ENCODE assay signal across 9 cellular contexts in genomic region chr19:11766597-11767591, GRCh38. TPM values are rescaled to one million over a fixed set of nuclear protein-coding genes. Genes with fewer than 3 reads are reported as not detected.
DNase-seq lines count a peak whose midpoint lies in the region; ATAC-seq, FAIRE-seq and TF ChIP-seq lines count a peak whose summit lies in the region.
"Had no signal": no experiment of that assay in that cellular context is flagged by ENCODE, and none has a peak within 500 bp of the region (broad histone marks: within the 10 kb centered on the region; RNA-seq: fewer than 3 reads in every experiment).

Gene ZNF441 (plus strand): TSS chr19:11767000. CDS start chr19:11767194, 194 bp downstream.

- H2BK120ac ChIP-seq in H1 (replicated peaks; ENCODE audit: low read depth, low read length), result no peak within 1 kb of the TSS
- H2BK120ac ChIP-seq in mesendoderm (ENCODE audit: low read depth, low read length), result no peak within 1 kb of the TSS

- TF ChIP-seq EP300 in H1 (IDR thresholded peaks at IDR 0.05; ENCODE audit: borderline replicate concordance in 1 of 2, low read depth in 2 of 2, low read length in 2 of 2), result no peak

- peak within 1 kb of the TSS; percentile 54 for H3K27ac ChIP-seq in CD4-positive, alpha-beta memory T cell (ENCODE audit: low read depth, low read length)
- H3K27ac ChIP-seq in H1 (ENCODE audit: low read depth, low read length) (no peak within 1 kb of the TSS), mesendoderm (ENCODE audit: low read depth, low read length) (no peak within 1 kb of the TSS)

- H3K23me2 ChIP-seq in H1 (ENCODE audit: low read depth, low read length), result no peaks in the 10 kb centered on the region

- H4K20me1 ChIP-seq in H1 (replicated peaks in 1 of 2; ENCODE audit: control insufficient read depth in 1 of 2, insufficient read depth in 2 of 2, low read length in 2 of 2), result no peaks in the 10 kb centered on the region

- H3K4me1 Mint-ChIP-seq in CD4-positive, alpha-beta memory T cell, result peaks cover 17 to 33% (median 23%) of the 10 kb centered on the region in 4 donors
- peaks cover 15% of the 10 kb centered on the region for H3K4me1 Mint-ChIP-seq in activated CD8-positive, alpha-beta memory T cell treated with anti-CD3 and anti-CD28 coated beads, Interleukin-2, amount 10 ng/mL, durations not matched to agents 7 days and 5 days

- no peaks in the 10 kb centered on the region for H3K79me2 ChIP-seq in H1 (ENCODE audit: control insufficient read depth in 1 of 2, insufficient read depth in 2 of 2, low read length in 2 of 2)
- no peaks in the 10 kb centered on the region for H3K79me2 ChIP-seq in mesendoderm (ENCODE audit: control insufficient read depth, insufficient read depth, low read length)

- H3K27me3 ChIP-seq in CD4-positive, alpha-beta memory T cell (ENCODE audit: insufficient read depth, low read length), result no peaks in the 10 kb centered on the region
- H3K27me3 ChIP-seq in H1 (replicated peaks in 1 of 4; ENCODE audit: control insufficient read depth in 3 of 4, extremely low read depth in 1 of 4, insufficient read depth in 3 of 4, low read length in 3 of 4) (peaks cover 3 to 20% (median 15%) of the 10 kb centered on the region in 4 experiments), mesendoderm (ENCODE audit: insufficient read depth, low read length, poor library complexity) (peaks cover 2% of the 10 kb centered on the region)

- peaks cover 21% of the 10 kb centered on the region for H3K4me1 ChIP-seq in CD4-positive, alpha-beta memory T cell (ENCODE audit: insufficient read depth, low read length)
- H3K4me1 ChIP-seq in H1 (replicated peaks in 1 of 4; ENCODE audit: control insufficient read depth in 3 of 4, insufficient read depth in 4 of 4, low read length in 3 of 4) (no peaks in the 10 kb centered on the region), mesendoderm (ENCODE audit: control insufficient read depth, low read depth, low read length) (no peaks in the 10 kb centered on the region)

- POLR2A ChIA-PET in CD4-positive, alpha-beta memory T cell (lab: Charles Lee; ENCODE audit: partially characterized antibody), result interaction anchor here (0.6 to 1.6 kb wide), 10 partner anchors 28 to 1148 kb away, joined by 3 to 8 read pairs (median 3); partner anchors contain the start of genes ZNF440, ZNF491 and ZNF823
- POLR2A ChIA-PET in H1 (lab: Charles Lee; ENCODE audit: partially characterized antibody), result interaction anchor here (0.6 kb wide), 1 partner anchor 61 kb away, joined by 3 read pairs; no protein-coding TSS in a partner anchor

- H3K27me3 Mint-ChIP-seq in CD4-positive, alpha-beta memory T cell, result peaks cover 0 to 4% of the 10 kb centered on the region in 2 donors
- H3K27me3 Mint-ChIP-seq in activated CD8-positive, alpha-beta memory T cell treated with anti-CD3 and anti-CD28 coated beads, Interleukin-2, amount 10 ng/mL, durations not matched to agents 7 days and 5 days, result peaks cover 7% of the 10 kb centered on the region

- no peak within 1 kb of the TSS for H3K18ac ChIP-seq in H1 (ENCODE audit: extremely low read depth, low read length)
- H3K18ac ChIP-seq in mesendoderm (ENCODE audit: low read length), result no peak within 1 kb of the TSS

- H3K27ac Mint-ChIP-seq in CD4-positive, alpha-beta memory T cell, result peak within 1 kb of the TSS; percentile 92 to 97 (median 94)
- peak within 1 kb of the TSS; percentile 97 for H3K27ac Mint-ChIP-seq in activated CD8-positive, alpha-beta memory T cell treated with anti-CD3 and anti-CD28 coated beads, Interleukin-2, amount 10 ng/mL, durations not matched to agents 7 days and 5 days

- peak; percentile 27 to 62; a peak in 2 of 3 replicates for TF ChIP-seq POLR2A in H1 (IDR thresholded peaks at IDR 0.05; ENCODE audit: control extremely low read depth in 1 of 2, low read depth in 2 of 2, low read length in 2 of 2)

- H3K4me3 Mint-ChIP-seq in CD4-positive, alpha-beta memory T cell, result peak within 1 kb of the TSS; percentile 95 to 99 (median 98)
- peak within 1 kb of the TSS; percentile 94 for H3K4me3 Mint-ChIP-seq in activated CD8-positive, alpha-beta memory T cell treated with anti-CD3 and anti-CD28 coated beads, Interleukin-2, amount 10 ng/mL, durations not matched to agents 7 days and 5 days

- H2BK5ac ChIP-seq in H1 (ENCODE audit: low read depth, low read length) (no peak within 1 kb of the TSS), mesendoderm (ENCODE audit: low read length) (no peak within 1 kb of the TSS)

- 16% methylated on average over 45 of the region's 61 CpGs; no CpG with 5 or more reads in 1 of the 2 experiments for WGBS in H1 (ENCODE audit: extremely low coverage in 1 of 2, insufficient coverage in 1 of 2, insufficient read length in 1 of 2, insufficient replicate concordance in 2 of 2, low coverage in 1 of 2, low lambda C conversion rate in 2 of 2, missing lambda C conversion rate in 1 of 2), 2 experiments
- WGBS in mesendoderm (ENCODE audit: extremely low coverage, insufficient coverage, low lambda C conversion rate), result no CpG with 5 or more reads among the region's 61 CpGs

- H3K9ac ChIP-seq in H1 (replicated peaks in 1 of 4; ENCODE audit: extremely low read depth in 1 of 4, low read depth in 3 of 4, low read length in 3 of 4) (peak within 1 kb of the TSS in 3 of 4 experiments; percentile 42 to 59 (median 53); a peak in 6 of 7 replicates), mesendoderm (ENCODE audit: low read length) (peak within 1 kb of the TSS; percentile 57)

- H4K91ac ChIP-seq in H1 (replicated peaks; ENCODE audit: insufficient read length, low read length), result no peak within 1 kb of the TSS

- H3K9me3 Mint-ChIP-seq in CD4-positive, alpha-beta memory T cell, result peaks cover 2 to 35% (median 23%) of the 10 kb centered on the region in 8 donors
- H3K9me3 Mint-ChIP-seq in activated CD8-positive, alpha-beta memory T cell treated with anti-CD3 and anti-CD28 coated beads, Interleukin-2, amount 10 ng/mL, durations not matched to agents 7 days and 5 days (ENCODE audit: low read depth), result peaks cover 26% of the 10 kb centered on the region

- H3K14ac ChIP-seq in H1 (ENCODE audit: insufficient read length), result no peak within 1 kb of the TSS

- CTCF ChIA-PET in CD4-positive, alpha-beta memory T cell (lab: Charles Lee; ENCODE audit: partially characterized antibody), result interaction anchor here (1.1 to 1.3 kb wide), 3 partner anchors 30 to 158 kb away, joined by 3 to 5 read pairs (median 4); partner anchors contain the start of genes ZNF491 and ZNF700
- CTCF ChIA-PET in activated CD8-positive, alpha-beta memory T cell treated with anti-CD3 and anti-CD28 coated beads, Interleukin-2, amount 10 ng/mL, durations not matched to agents 7 days and 5 days (lab: Charles Lee), result interaction anchor here (0.6 to 1.4 kb wide), 4 partner anchors 10 to 298 kb away, joined by 3 read pairs; no protein-coding TSS in a partner anchor
- CTCF ChIA-PET in H1 (lab: Charles Lee; ENCODE audit: partially characterized antibody), result interaction anchor here (0.5 to 1.0 kb wide), 3 partner anchors 13 to 62 kb away, joined by 3 to 4 read pairs (median 3); no protein-coding TSS in a partner anchor

- H2BK15ac ChIP-seq in H1 (ENCODE audit: low read length), result no peak within 1 kb of the TSS
- no peak within 1 kb of the TSS for H2BK15ac ChIP-seq in mesendoderm (replicated peaks; ENCODE audit: low read depth)

- no peaks in the 10 kb centered on the region for H3K9me3 ChIP-seq in CD4-positive, alpha-beta memory T cell (ENCODE audit: control insufficient read depth in 1 of 2, low read length in 2 of 2)
- H3K9me3 ChIP-seq in H1 (ENCODE audit: insufficient read depth in 2 of 2, low read depth in 1 of 2, low read length in 1 of 2), result peaks cover 0 to 7% of the 10 kb centered on the region in 2 experiments; a peak in 1 of 4 replicates

- TF ChIP-seq CTCF in H1 (IDR thresholded peaks at IDR 0.05; ENCODE audit: control extremely low read depth in 1 of 3, insufficient read depth in 1 of 3, low read depth in 1 of 3, low read length in 3 of 3), result no peak; a peak in 1 of 4 replicates

- H4K8ac ChIP-seq in H1 (ENCODE audit: extremely low read depth, insufficient read depth, low read length) (peak within 1 kb of the TSS; percentile 93), mesendoderm (ENCODE audit: low read depth, low read length) (no peak within 1 kb of the TSS)

- no peak within 1 kb of the TSS for H3K23ac ChIP-seq in H1 (ENCODE audit: insufficient read length)
- no peak within 1 kb of the TSS for H3K23ac ChIP-seq in mesendoderm (ENCODE audit: low read length)

- H3K56ac ChIP-seq in H1 (replicated peaks; ENCODE audit: insufficient read length, low read depth, low read length) (no peak within 1 kb of the TSS), mesendoderm (ENCODE audit: low read length) (peak within 1 kb of the TSS; percentile 79)

- H2BK20ac ChIP-seq in H1 (ENCODE audit: low read length), result no peak within 1 kb of the TSS

- no peak for FAIRE-seq in H1 (lab: Jason Lieb, UNC)
- FAIRE-seq: islet of Langerhans had no signal

- no peaks in the 10 kb centered on the region for H3K36me3 ChIP-seq in CD4-positive, alpha-beta memory T cell (ENCODE audit: insufficient read depth, low read length)
- no peaks in the 10 kb centered on the region for H3K36me3 ChIP-seq in H1 (ENCODE audit: control insufficient read depth in 2 of 4, insufficient read depth in 4 of 4, low read length in 3 of 4)
- no peaks in the 10 kb centered on the region for H3K36me3 ChIP-seq in mesendoderm (ENCODE audit: control insufficient read depth, insufficient read depth, low read length)

- no peak within 1 kb of the TSS for H2BK12ac ChIP-seq in H1 (ENCODE audit: low read depth, low read length)

- TF ChIP-seq RAD21 in H1 (IDR thresholded peaks at IDR 0.05 in 1 of 2, conservative IDR thresholded peaks at IDR 0.05 in 1 of 2; ENCODE audit: low read depth in 2 of 2, low read length in 2 of 2), result no peak

- ATAC-seq in GM19463 (IDR thresholded peaks at IDR 0.05; ENCODE audit: unreplicated experiment), result peak; percentile 98
- peak; percentile 98 for ATAC-seq in activated CD8-positive, alpha-beta memory T cell treated with anti-CD3 and anti-CD28 coated beads, Interleukin-2, amount 10 ng/mL, durations not matched to agents 7 days and 5 days

- peak; percentile 84 to 89 (median 85) for DNase-seq in CD4-positive, alpha-beta memory T cell
- DNase-seq in HPDE6-E6E7 (ENCODE audit: extremely low spot score), result peak; percentile 85
- DNase-seq in NOMO-1 (lab: John Stamatoyannopoulos, UW; ENCODE audit: unreplicated experiment in 2 of 2), result peak; percentile 88 to 91
- peak; percentile 97 for DNase-seq in activated CD8-positive, alpha-beta memory T cell treated with anti-CD3 and anti-CD28 coated beads, Interleukin-2, amount 10 ng/mL, durations not matched to agents 7 days and 5 days
- DNase-seq in H1 (ENCODE audit: low read depth in 1 of 2, low spot score in 2 of 2), result peak; percentile 46 to 96
- peak; percentile 96 for DNase-seq in mesendoderm
- DNase-seq in stimulated activated CD8-positive, alpha-beta memory T cell treated with anti-CD3 and anti-CD28 coated beads, Interleukin-12 subunit alpha, Interleukin-12 subunit beta, amount 100 ng/mL, for 24 hours (ENCODE audit: extremely low read depth), result peak; percentile 92

- H2AK5ac ChIP-seq in H1 (ENCODE audit: low read depth, low read length) (no peak within 1 kb of the TSS), mesendoderm (ENCODE audit: low read length) (no peak within 1 kb of the TSS)

- peak within 1 kb of the TSS; percentile 57 to 88 for H3K4me2 ChIP-seq in H1 (ENCODE audit: insufficient read depth in 1 of 2, low read depth in 2 of 2, low read length in 2 of 2)
- H3K4me2 ChIP-seq in mesendoderm (ENCODE audit: low read length), result peak within 1 kb of the TSS; percentile 61

- H3K4ac ChIP-seq in H1 (replicated peaks; ENCODE audit: insufficient read length, low read depth, low read length), result no peak within 1 kb of the TSS
- no peak within 1 kb of the TSS for H3K4ac ChIP-seq in mesendoderm (ENCODE audit: low read depth, low read length)

- H3K36me3 Mint-ChIP-seq in CD4-positive, alpha-beta memory T cell, result peaks cover 15 to 27% of the 10 kb centered on the region in 2 donors
- peaks cover 38% of the 10 kb centered on the region for H3K36me3 Mint-ChIP-seq in activated CD8-positive, alpha-beta memory T cell treated with anti-CD3 and anti-CD28 coated beads, Interleukin-2, amount 10 ng/mL, durations not matched to agents 7 days and 5 days

- H3K4me3 ChIP-seq in CD4-positive, alpha-beta memory T cell (ENCODE audit: low read length in 2 of 2), result peak within 1 kb of the TSS; percentile 84 to 94
- H3K4me3 ChIP-seq in H1 (ENCODE audit: extremely low read depth in 1 of 4, insufficient read depth in 2 of 4, low read depth in 3 of 4, low read length in 4 of 4), result peak within 1 kb of the TSS; percentile 48 to 84 (median 78)
- H3K4me3 ChIP-seq in mesendoderm (ENCODE audit: low read length), result peak within 1 kb of the TSS; percentile 46

- intact Hi-C loops in CD4-positive, alpha-beta memory T cell (cut with micrococcal nuclease), result loop anchor here (1.0 to 2.0 kb wide), 2 partner anchors 28 to 48 kb away; partner anchors contain the start of gene ZNF440

- peak within 1 kb of the TSS; percentile 92 for H2AFZ ChIP-seq in H1 (ENCODE audit: low read length)

- H4K5ac ChIP-seq in H1 (ENCODE audit: insufficient read length, low read depth, low read length) (no peak within 1 kb of the TSS), mesendoderm (ENCODE audit: low read length) (no peak within 1 kb of the TSS)

- no peaks in the 10 kb centered on the region for H3K79me1 ChIP-seq in H1 (ENCODE audit: low read depth, low read length)
- H3K79me1 ChIP-seq in mesendoderm (ENCODE audit: low read length), result no peaks in the 10 kb centered on the region

RNA-seq across cellular contexts. Expression of gene ZNF441, which starts in this region (rescaled TPM):
- 10 to 100 TPM; 19.6 to 21.5 TPM for total RNA-seq in CD4-positive, alpha-beta memory T cell
- 1 to 10 TPM; 2.3 to 6.3 TPM for polyA plus RNA-seq in CD4-positive, alpha-beta memory T cell
- 1 to 10 TPM; 6.7 to 9.4 TPM for total RNA-seq in activated CD8-positive, alpha-beta memory T cell treated with anti-CD3 and anti-CD28 coated beads, Interleukin-2, amount 10 ng/mL, durations not matched to agents 7 days and 5 days
- 0.23 and 0.48 TPM in 2 replicates for total RNA-seq in H1 (2021; fragmentation: NEBNext Ultra II Directional; extraction: Animal tissue kit (Norgen Biotek cat#: 25700))
- 0.09 and 0.22 TPM in 2 replicates for polyA plus RNA-seq in H1 (2011; rRNA removed)
- 0.62 TPM for polyA plus RNA-seq in H1 (2011; cell fraction: cytosol; rRNA removed)
- 0.80 TPM for polyA plus RNA-seq in H1 (2011; cell fraction: nucleus; rRNA removed)
- polyA plus RNA-seq in H1 (2012, experiment 1 of 2), result 0.11 to 0.44 TPM (median 0.12 TPM) in 4 replicates
- polyA plus RNA-seq in H1 (2012, experiment 2 of 2), result not detected
- 0.20 TPM for polyA plus RNA-seq in H1 (2013, experiment 1 of 2)
- 0.26 TPM for polyA plus RNA-seq in H1 (2013, experiment 2 of 2)
- polyA minus RNA-seq in H1 (2011; rRNA and poly(A)+ RNA removed), result 0.95 and 2.1 TPM in 2 replicates
- 0.51 TPM for polyA minus RNA-seq in H1 (2011; cell fraction: cytosol; rRNA and poly(A)+ RNA removed)
- polyA minus RNA-seq in H1 (2011; cell fraction: nucleus; rRNA and poly(A)+ RNA removed), result 1.9 TPM
- 0.18 TPM for polyA plus RNA-seq in mesendoderm (2013, experiment 1 of 2)
- 0.31 TPM for polyA plus RNA-seq in mesendoderm (2013, experiment 2 of 2)
